ENCODE assay signal across 17 cellular contexts in genomic region chr15:60511351-60512157, GRCh38. TPM values are rescaled to one million over a fixed set of nuclear protein-coding genes. Genes with fewer than 3 reads are reported as not detected.
A peak's percentile ranks its signal among the peaks of the same experiment; 100 is the strongest.
DNase-seq lines count a peak whose midpoint lies in the region; ATAC-seq lines count a peak whose summit lies in the region.
"Had no signal": no experiment of that assay in that cellular context is flagged by ENCODE, and none has a peak within 500 bp of the region (broad histone marks: within the 10 kb centered on the region; RNA-seq: fewer than 3 reads in every experiment).

No MANE protein-coding gene starts in this region.

- H3K27me3 ChIP-seq in mesenchymal stem cell (ENCODE audit: control insufficient read depth in 1 of 2, insufficient read depth in 1 of 2, low read length in 2 of 2), result no peaks in the 10 kb centered on the region
- H3K27me3 ChIP-seq: ascending aorta, colonic mucosa, right atrium auricular region had no signal

- H4K91ac ChIP-seq in mesenchymal stem cell (ENCODE audit: low read length), result no peak overlapping the region

- H3K4me3 Mint-ChIP-seq in activated T-cell treated with anti-CD3 and anti-CD28 coated beads, Interleukin-2, amount 50 U/mL, for 72 hours, result peak overlapping the region; percentile 47 to 48
- peak overlapping the region; percentile 14 for H3K4me3 Mint-ChIP-seq in central memory CD8-positive, alpha-beta T cell
- peak overlapping the region; percentile 23 for H3K4me3 Mint-ChIP-seq in stimulated activated effector memory CD8-positive, alpha-beta T cell treated with anti-CD3 and anti-CD28 coated beads, Interleukin-12 subunit alpha, Interleukin-12 subunit beta, amount 100 ng/mL, for 72 hours
- H3K4me3 Mint-ChIP-seq: mesothelial cell of epicardium had no signal

- peaks cover 15 to 23% of the 10 kb centered on the region in 2 donors for H3K36me3 Mint-ChIP-seq in activated T-cell treated with anti-CD3 and anti-CD28 coated beads, Interleukin-2, amount 50 U/mL, for 72 hours (ENCODE audit: insufficient read depth in 2 of 2)
- H3K36me3 Mint-ChIP-seq in central memory CD8-positive, alpha-beta T cell (ENCODE audit: insufficient read depth), result peaks cover 53% of the 10 kb centered on the region
- peaks cover 98% of the 10 kb centered on the region for H3K36me3 Mint-ChIP-seq in stimulated activated effector memory CD8-positive, alpha-beta T cell treated with anti-CD3 and anti-CD28 coated beads, Interleukin-12 subunit alpha, Interleukin-12 subunit beta, amount 100 ng/mL, for 72 hours
- H3K36me3 Mint-ChIP-seq: mesothelial cell of epicardium had no signal

- no peaks in the 10 kb centered on the region for H3K9me3 ChIP-seq in mesenchymal stem cell (ENCODE audit: control insufficient read depth, low read length)
- H3K9me3 ChIP-seq: ascending aorta, Caco-2, colonic mucosa, right atrium auricular region had no signal

- ATAC-seq in activated T-cell treated with anti-CD3 and anti-CD28 coated beads, Interleukin-2, amount 50 U/mL, for 72 hours (replicated peaks in 1 of 2), result no peak
- no peak for ATAC-seq in central memory CD8-positive, alpha-beta T cell (replicated peaks; ENCODE audit: extremely low read depth, poor library complexity, severe bottlenecking)
- ATAC-seq in stimulated activated effector memory CD8-positive, alpha-beta T cell treated with anti-CD3 and anti-CD28 coated beads, Interleukin-12 subunit alpha, Interleukin-12 subunit beta, amount 100 ng/mL, for 72 hours, result no peak
- no peak for ATAC-seq in Right ventricle myocardium superior (ENCODE audit: poor library complexity)
- ATAC-seq: left cardiac atrium had no signal

- no peak overlapping the region for H2AFZ ChIP-seq in mesenchymal stem cell (ENCODE audit: low read depth, low read length)

- no peaks in the 10 kb centered on the region for H3K4me1 ChIP-seq in mesenchymal stem cell (ENCODE audit: control insufficient read depth, insufficient read depth, low read depth, low read length)
- H3K4me1 ChIP-seq: Caco-2, colonic mucosa had no signal

- no peak for DNase-seq in activated T-cell treated with anti-CD3 and anti-CD28 coated beads, Interleukin-2, amount 50 U/mL, for 72 hours
- no peak for DNase-seq in activated T-cell treated with anti-CD3 and anti-CD28 coated beads, Interleukin-2, amount 50 U/mL, for 48 hours
- DNase-seq in NCI-H1694 treated with DMSO at 0.1 percent for 48 hours (lab: John Stamatoyannopoulos, UW), result peak; percentile 31
- DNase-seq in central memory CD8-positive, alpha-beta T cell (ENCODE audit: low spot score in 2 of 2), result no peak
- no peak for DNase-seq in stimulated activated effector memory CD8-positive, alpha-beta T cell treated with anti-CD3 and anti-CD28 coated beads, Interleukin-12 subunit alpha, Interleukin-12 subunit beta, amount 100 ng/mL, for 72 hours (ENCODE audit: low spot score in 2 of 2)
- no peak for DNase-seq in Right ventricle myocardium superior
- DNase-seq in DMS79 (lab: John Stamatoyannopoulos, UW), result no peak
- no peak for DNase-seq in mesenchymal stem cell
- DNase-seq: Caco-2; colonic mucosa; left cardiac atrium; NCI-H1436 treated with DMSO at 0.1 percent for 48 hours; stimulated activated CD4-positive, alpha-beta T cell treated with anti-CD3 and anti-CD28 coated beads, Interleukin-1b, Interleukin-23, amount 100 ng/mL, for 48 hours; WERI-Rb-1 had no signal

- H3K18ac ChIP-seq in mesenchymal stem cell (ENCODE audit: low read depth in 1 of 2, low read length in 2 of 2), result no peak overlapping the region

- H3K27me3 Mint-ChIP-seq in activated T-cell treated with anti-CD3 and anti-CD28 coated beads, Interleukin-2, amount 50 U/mL, for 72 hours (ENCODE audit: low read depth), result no peaks in the 10 kb centered on the region
- no peaks in the 10 kb centered on the region for H3K27me3 Mint-ChIP-seq in central memory CD8-positive, alpha-beta T cell

- H2AK5ac ChIP-seq in mesenchymal stem cell (ENCODE audit: low read length, severe bottlenecking), result no peak overlapping the region

- no peaks in the 10 kb centered on the region for H3K9me3 Mint-ChIP-seq in activated T-cell treated with anti-CD3 and anti-CD28 coated beads, Interleukin-2, amount 50 U/mL, for 72 hours
- no peaks in the 10 kb centered on the region for H3K9me3 Mint-ChIP-seq in central memory CD8-positive, alpha-beta T cell
- H3K9me3 Mint-ChIP-seq in stimulated activated effector memory CD8-positive, alpha-beta T cell treated with anti-CD3 and anti-CD28 coated beads, Interleukin-12 subunit alpha, Interleukin-12 subunit beta, amount 100 ng/mL, for 72 hours, result no peaks in the 10 kb centered on the region
- H3K9me3 Mint-ChIP-seq: mesothelial cell of epicardium had no signal

- H3K36me3 ChIP-seq in mesenchymal stem cell (ENCODE audit: control insufficient read depth in 1 of 2, insufficient read depth in 2 of 2, low read depth in 1 of 2, low read length in 2 of 2), result peaks cover 0 to 38% of the 10 kb centered on the region in 2 experiments
- H3K36me3 ChIP-seq: colonic mucosa had no signal

- peak overlapping the region; percentile 56 for H3K27ac Mint-ChIP-seq in activated T-cell treated with anti-CD3 and anti-CD28 coated beads, Interleukin-2, amount 50 U/mL, for 72 hours
- H3K27ac Mint-ChIP-seq in central memory CD8-positive, alpha-beta T cell (ENCODE audit: low read depth), result peak overlapping the region; percentile 76
- H3K27ac Mint-ChIP-seq in stimulated activated effector memory CD8-positive, alpha-beta T cell treated with anti-CD3 and anti-CD28 coated beads, Interleukin-12 subunit alpha, Interleukin-12 subunit beta, amount 100 ng/mL, for 72 hours, result peak overlapping the region; percentile 82
- H3K27ac Mint-ChIP-seq: mesothelial cell of epicardium had no signal

- H2BK12ac ChIP-seq in mesenchymal stem cell (ENCODE audit: low read length in 2 of 2), result no peak overlapping the region

- no peak overlapping the region for H3K4ac ChIP-seq in mesenchymal stem cell (ENCODE audit: low read depth in 1 of 2, low read length in 2 of 2)

- H2BK120ac ChIP-seq in mesenchymal stem cell (ENCODE audit: low read depth, low read length), result no peak overlapping the region

- no peak overlapping the region for H3K4me3 ChIP-seq in mesenchymal stem cell (ENCODE audit: insufficient read depth in 1 of 2, low read depth in 1 of 2, low read length in 2 of 2)
- H3K4me3 ChIP-seq: ascending aorta, colonic mucosa, right atrium auricular region had no signal

- H3K79me1 ChIP-seq in mesenchymal stem cell (replicated peaks; ENCODE audit: low read length, poor library complexity, severe bottlenecking), result no peaks in the 10 kb centered on the region

- intact Hi-C loops in Right ventricle myocardium superior (cut with DNase I), result loop anchor here (10.0 kb wide), 2 partner anchors 403 to 543 kb away; no protein-coding TSS in a partner anchor

- H3K4me2 ChIP-seq in mesenchymal stem cell (ENCODE audit: low read length, poor library complexity, severe bottlenecking), result no peak overlapping the region

- peaks cover 58% of the 10 kb centered on the region for H3K4me1 Mint-ChIP-seq in activated T-cell treated with anti-CD3 and anti-CD28 coated beads, Interleukin-2, amount 50 U/mL, for 72 hours (ENCODE audit: low read depth)
- peaks cover 20% of the 10 kb centered on the region for H3K4me1 Mint-ChIP-seq in central memory CD8-positive, alpha-beta T cell
- H3K4me1 Mint-ChIP-seq in stimulated activated effector memory CD8-positive, alpha-beta T cell treated with anti-CD3 and anti-CD28 coated beads, Interleukin-12 subunit alpha, Interleukin-12 subunit beta, amount 100 ng/mL, for 72 hours, result peaks cover 59% of the 10 kb centered on the region

- no peak overlapping the region for H3K27ac ChIP-seq in mesenchymal stem cell (ENCODE audit: low read length, poor library complexity, severe bottlenecking)
- H3K27ac ChIP-seq: ascending aorta, colonic mucosa, right atrium auricular region, WERI-Rb-1 had no signal

- H4K8ac ChIP-seq in mesenchymal stem cell (ENCODE audit: low read length), result no peak overlapping the region

- no peak overlapping the region for H3K14ac ChIP-seq in mesenchymal stem cell (ENCODE audit: low read length in 2 of 2)

- no peak overlapping the region for H3K9ac ChIP-seq in mesenchymal stem cell (ENCODE audit: low read length)

- no peak overlapping the region for H3K23ac ChIP-seq in mesenchymal stem cell (ENCODE audit: low read length in 2 of 2)

- H2BK5ac ChIP-seq in mesenchymal stem cell (ENCODE audit: low read depth, low read length, poor library complexity, severe bottlenecking), result no peak overlapping the region

- 92% methylated on average over 25 of the region's 25 CpGs for WGBS in mesenchymal stem cell

- no peak overlapping the region for H2BK15ac ChIP-seq in mesenchymal stem cell (ENCODE audit: low read depth, poor library complexity, severe bottlenecking)

RNA-seq across cellular contexts. Expression of gene ICE2, which starts 32.6 kb away (rescaled TPM):
- total RNA-seq in activated T-cell treated with anti-CD3 and anti-CD28 coated beads, Interleukin-2, amount 50 U/mL, for 72 hours, result 10 to 100 TPM; 81.5 to 91.7 TPM
- 24.6 TPM for total RNA-seq in Right ventricle myocardium superior
- 16.7 TPM for polyA plus RNA-seq in mesenchymal stem cell (2013, experiment 1 of 2)
- polyA plus RNA-seq in mesenchymal stem cell (2013, experiment 2 of 2), result 16.0 TPM
